Comparison of ENCODE assay signal across 8 cellular contexts in genomic region chr11:74570266-74571061, GRCh38. TPM values are rescaled to one million over a fixed set of nuclear protein-coding genes. Genes with fewer than 3 reads are reported as not detected.
DNase-seq lines count a peak whose midpoint lies in the region; ATAC-seq and TF ChIP-seq lines count a peak whose summit lies in the region.

No MANE protein-coding gene starts in this region.

- ATAC-seq in GM18861 (IDR thresholded peaks at IDR 0.05; ENCODE audit: unreplicated experiment) = no peak

- DNase-seq in AG08396 (ENCODE audit: low spot score) (peak; percentile 54), NCI-H2107 (lab: John Stamatoyannopoulos, UW) (peak; percentile 7), glomerular endothelial cell (ENCODE audit: extremely low read depth, low read depth, low spot score) (peak; percentile 33), pons (ENCODE audit: low spot score) (peak; percentile 46)
- DNase-seq in activated CD4-positive, alpha-beta T cell treated with anti-CD3 and anti-CD28 coated beads, Interleukin-2, amount 50 U/mL, for 48 hours = peak; percentile 14 to 33
- DNase-seq in activated effector memory CD4-positive, alpha-beta T cell treated with anti-CD3 and anti-CD28 coated beads, Interleukin-2, amount 50 U/mL, for 16 hours = no peak

- TF ChIP-seq CTCF in GM12874 (IDR thresholded peaks at IDR 0.05; ENCODE audit: insufficient read depth, low read depth, low read length) = peak; percentile 63

RNA-seq across cellular contexts. Expression of gene POLD3, which starts 21.9 kb away (rescaled TPM):
- total RNA-seq in glomerular endothelial cell = 6.5 and 12.1 TPM in 2 replicates
